In the genomic region with DNA sequence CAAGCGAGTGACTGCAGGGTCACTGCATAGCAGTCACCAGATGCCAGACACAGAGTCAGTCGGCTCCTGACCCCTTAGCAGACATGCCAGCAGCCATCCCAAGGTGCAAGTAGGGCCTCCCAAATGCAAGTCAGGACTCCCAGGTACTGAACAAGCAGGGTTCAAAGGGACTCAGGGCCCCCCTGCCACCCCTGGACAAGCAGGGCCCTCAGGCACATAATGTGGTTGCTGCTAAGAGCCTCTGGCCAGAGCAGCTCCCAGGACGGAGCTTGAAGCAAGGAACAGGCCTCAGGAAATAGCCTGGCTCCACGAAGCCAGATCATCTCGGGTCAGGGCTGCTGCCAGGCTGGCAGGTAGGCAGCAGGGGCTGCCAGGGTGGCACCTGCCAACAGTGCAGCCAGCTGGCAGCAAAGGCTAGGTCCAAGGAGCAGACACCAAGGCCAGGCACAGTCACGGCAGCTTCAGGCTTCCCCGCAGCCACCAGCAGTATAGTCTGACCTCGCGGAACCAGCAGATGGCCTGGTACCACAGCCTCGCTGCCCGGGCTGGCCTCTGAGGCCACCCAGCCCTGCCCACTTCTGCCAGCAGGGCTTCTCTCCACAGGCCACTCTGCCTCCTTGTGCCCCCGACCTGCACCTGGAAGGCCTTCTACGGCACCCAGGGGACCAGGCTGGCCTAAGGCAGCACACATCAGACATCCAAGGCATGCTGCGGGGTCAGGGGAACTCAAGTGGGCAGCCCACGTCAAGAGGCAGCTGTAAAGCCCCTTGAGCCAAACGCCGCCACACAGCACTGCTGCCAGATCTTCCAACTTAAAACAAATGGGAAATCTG, we compare ENCODE assay signal across 1 cellular context.
TF ChIP-seq lines count a peak whose summit lies in the region.

No MANE protein-coding gene starts in this region.

TF ChIP-seq in liver, 16 proteins besides CTCF, POLR2A, EP300 and RAD21 (continued from another document):
- TF ChIP-seq, protein P1, sequence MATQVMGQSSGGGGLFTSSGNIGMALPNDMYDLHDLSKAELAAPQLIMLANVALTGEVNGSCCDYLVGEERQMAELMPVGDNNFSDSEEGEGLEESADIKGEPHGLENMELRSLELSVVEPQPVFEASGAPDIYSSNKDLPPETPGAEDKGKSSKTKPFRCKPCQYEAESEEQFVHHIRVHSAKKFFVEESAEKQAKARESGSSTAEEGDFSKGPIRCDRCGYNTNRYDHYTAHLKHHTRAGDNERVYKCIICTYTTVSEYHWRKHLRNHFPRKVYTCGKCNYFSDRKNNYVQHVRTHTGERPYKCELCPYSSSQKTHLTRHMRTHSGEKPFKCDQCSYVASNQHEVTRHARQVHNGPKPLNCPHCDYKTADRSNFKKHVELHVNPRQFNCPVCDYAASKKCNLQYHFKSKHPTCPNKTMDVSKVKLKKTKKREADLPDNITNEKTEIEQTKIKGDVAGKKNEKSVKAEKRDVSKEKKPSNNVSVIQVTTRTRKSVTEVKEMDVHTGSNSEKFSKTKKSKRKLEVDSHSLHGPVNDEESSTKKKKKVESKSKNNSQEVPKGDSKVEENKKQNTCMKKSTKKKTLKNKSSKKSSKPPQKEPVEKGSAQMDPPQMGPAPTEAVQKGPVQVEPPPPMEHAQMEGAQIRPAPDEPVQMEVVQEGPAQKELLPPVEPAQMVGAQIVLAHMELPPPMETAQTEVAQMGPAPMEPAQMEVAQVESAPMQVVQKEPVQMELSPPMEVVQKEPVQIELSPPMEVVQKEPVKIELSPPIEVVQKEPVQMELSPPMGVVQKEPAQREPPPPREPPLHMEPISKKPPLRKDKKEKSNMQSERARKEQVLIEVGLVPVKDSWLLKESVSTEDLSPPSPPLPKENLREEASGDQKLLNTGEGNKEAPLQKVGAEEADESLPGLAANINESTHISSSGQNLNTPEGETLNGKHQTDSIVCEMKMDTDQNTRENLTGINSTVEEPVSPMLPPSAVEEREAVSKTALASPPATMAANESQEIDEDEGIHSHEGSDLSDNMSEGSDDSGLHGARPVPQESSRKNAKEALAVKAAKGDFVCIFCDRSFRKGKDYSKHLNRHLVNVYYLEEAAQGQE (IDR thresholded peaks at IDR 0.05): peak; percentile 38
- TF ChIP-seq JUND (IDR thresholded peaks at IDR 0.05): peak; percentile 29 to 86
- TF ChIP-seq, protein P2, sequence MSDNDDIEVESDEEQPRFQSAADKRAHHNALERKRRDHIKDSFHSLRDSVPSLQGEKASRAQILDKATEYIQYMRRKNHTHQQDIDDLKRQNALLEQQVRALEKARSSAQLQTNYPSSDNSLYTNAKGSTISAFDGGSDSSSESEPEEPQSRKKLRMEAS (IDR thresholded peaks at IDR 0.05): peak; percentile 66
- peak; percentile 53 for TF ChIP-seq NR2F2 (IDR thresholded peaks at IDR 0.05)
- no peak for TF ChIP-seq FOXA1 (IDR thresholded peaks at IDR 0.05)
- TF ChIP-seq RXRA (IDR thresholded peaks at IDR 0.05): peak; percentile 97 to 98
- no peak for TF ChIP-seq EGR1 (IDR thresholded peaks at IDR 0.05; ENCODE audit: low read depth in 2 of 2)
- no peak for TF ChIP-seq TAF1 (conservative IDR thresholded peaks at IDR 0.05)
- TF ChIP-seq, protein P3, sequence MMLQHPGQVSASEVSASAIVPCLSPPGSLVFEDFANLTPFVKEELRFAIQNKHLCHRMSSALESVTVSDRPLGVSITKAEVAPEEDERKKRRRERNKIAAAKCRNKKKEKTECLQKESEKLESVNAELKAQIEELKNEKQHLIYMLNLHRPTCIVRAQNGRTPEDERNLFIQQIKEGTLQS (IDR thresholded peaks at IDR 0.05): no peak
- TF ChIP-seq GABPA (IDR thresholded peaks at IDR 0.05 in 1 of 2, conservative IDR thresholded peaks at IDR 0.05 in 1 of 2): no peak
- peak; percentile 15 for TF ChIP-seq FOXA2 (IDR thresholded peaks at IDR 0.05)
- TF ChIP-seq SP1 (IDR thresholded peaks at IDR 0.05): peak; percentile 92
- TF ChIP-seq HNF4A (conservative IDR thresholded peaks at IDR 0.05): peak; percentile 90 to 91
